Comparison of ENCODE assay signal across 9 cellular contexts in the genomic region with DNA sequence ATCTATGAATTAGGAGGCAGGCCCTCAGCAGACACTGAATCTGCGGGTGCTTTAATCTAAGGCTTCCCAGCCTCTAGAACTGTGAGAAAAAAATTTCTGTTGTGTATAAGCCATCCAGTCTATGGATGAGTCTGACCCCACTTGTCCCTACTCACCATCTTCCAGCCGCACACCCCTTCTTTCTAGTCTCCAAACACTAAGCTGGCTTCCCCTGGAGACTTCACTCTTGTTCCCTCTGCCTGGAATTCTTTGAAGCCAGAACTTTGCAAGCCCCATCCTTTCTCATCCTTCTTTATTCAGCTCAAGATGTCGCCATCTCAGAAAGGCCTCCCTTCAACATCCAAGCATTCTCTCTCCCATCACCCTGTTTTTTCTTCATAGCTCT. TPM values are rescaled to one million over a fixed set of nuclear protein-coding genes. Genes with fewer than 3 reads are reported as not detected.
DNase-seq lines count a peak whose midpoint lies in the region; FAIRE-seq and TF ChIP-seq lines count a peak whose summit lies in the region.
"Had no signal": no experiment of that assay in that cellular context is flagged by ENCODE, and none has a peak within 500 bp of the region (broad histone marks: within the 10 kb centered on the region; RNA-seq: fewer than 3 reads in every experiment).

No MANE protein-coding gene starts in this region.

- H3K4me3 ChIP-seq in HL-60 (replicated peaks; ENCODE audit: insufficient read depth, low read length): peak overlapping the region; percentile 100
- peak overlapping the region; percentile 93 for H3K4me3 ChIP-seq in WI38 (ENCODE audit: low read depth, low read length)
- peak overlapping the region; percentile 77 to 87 for H3K4me3 ChIP-seq in right atrium auricular region
- peak overlapping the region; percentile 40 to 61 for H3K4me3 ChIP-seq in small intestine (ENCODE audit: low read depth in 1 of 2, low read length in 2 of 2)

- H3K4me1 ChIP-seq in right atrium auricular region (peaks cover 0 to 23% of the 10 kb centered on the region in 2 donors), small intestine (ENCODE audit: control insufficient read depth in 2 of 2, insufficient read depth in 1 of 2, low read depth in 1 of 2, low read length in 1 of 2) (peaks cover 0 to 4% of the 10 kb centered on the region in 2 donors)

- FAIRE-seq in small intestine (lab: Jason Lieb, UNC) (no peak), D721Med (lab: Jason Lieb, UNC) (no peak)

- DNase-seq in HL-60 (ENCODE audit: low read depth in 1 of 2, low spot score in 1 of 2) (no peak), right atrium auricular region (ENCODE audit: low spot score) (no peak), small intestine (no peak), D721Med (ENCODE audit: insufficient read length, low spot score) (no peak)
- no peak for DNase-seq in activated CD4-positive, CD25-positive, alpha-beta regulatory T cell treated with anti-CD3 and anti-CD28 coated beads, Interleukin-2, amount 50 U/mL, for 72 hours
- DNase-seq in activated effector memory CD4-positive, alpha-beta T cell treated with Interleukin-2 at 50 U/mL for 16 hours: no peak

- H3K27me3 ChIP-seq in HL-60 (ENCODE audit: insufficient read depth, poor library complexity, severe bottlenecking) (no peaks in the 10 kb centered on the region), right atrium auricular region (no peaks in the 10 kb centered on the region), small intestine (ENCODE audit: control insufficient read depth in 2 of 2, insufficient read depth in 2 of 2, low read length in 2 of 2) (no peaks in the 10 kb centered on the region)

- no peak for TF ChIP-seq CTCF in HL-60 (IDR thresholded peaks at IDR 0.05; ENCODE audit: insufficient read depth, low read length)
- TF ChIP-seq CTCF in WI38 (IDR thresholded peaks at IDR 0.05; ENCODE audit: low read depth, low read length): no peak
- no peak for TF ChIP-seq CTCF in right atrium auricular region (IDR thresholded peaks at IDR 0.05)
- TF ChIP-seq CTCF in D721Med (IDR thresholded peaks at IDR 0.05; ENCODE audit: insufficient read depth, missing control alignments): no peak

- H3K36me3 ChIP-seq in right atrium auricular region (no peaks in the 10 kb centered on the region), small intestine (ENCODE audit: control insufficient read depth in 2 of 2, insufficient read depth in 2 of 2, low read length in 2 of 2) (no peaks in the 10 kb centered on the region)

- H3K9me3 ChIP-seq in right atrium auricular region: no peaks in the 10 kb centered on the region
- H3K9me3 ChIP-seq in small intestine (ENCODE audit: control insufficient read depth, low read depth): no peaks in the 10 kb centered on the region

- H3K27ac ChIP-seq in HL-60 (replicated peaks) (peak overlapping the region; percentile 88), right atrium auricular region (peak overlapping the region; percentile 78 to 80), small intestine (ENCODE audit: low read depth in 1 of 2, low read length in 1 of 2) (peak overlapping the region; percentile 78 to 87)

- 16 to 29% (median 22%) methylated on average over 3 of the region's 3 CpGs for WGBS in small intestine, 3 donors

RNA-seq across cellular contexts. Expression of gene NUP93, which starts 0.6 kb away (rescaled TPM):
- 10 to 100 TPM; 18.1 to 19.8 TPM for total RNA-seq in right atrium auricular region
- 10 to 100 TPM; 14.1 to 32.1 (median 16.8) TPM for polyA plus RNA-seq in small intestine

RNA-seq across cellular contexts. Expression of gene MT1X, which starts 47.1 kb away (rescaled TPM):
- total RNA-seq in right atrium auricular region: 100 to 1,000 TPM; 193 to 287 TPM
- polyA plus RNA-seq in small intestine: 100 to 1,000 TPM in 2 of 3 donors, 10 to 100 TPM in 1; 93.7 to 776 (median 137) TPM

RNA-seq across cellular contexts. Expression of gene MT1H, which starts 59.7 kb away (rescaled TPM):
- total RNA-seq in right atrium auricular region: not detected
- polyA plus RNA-seq in small intestine: 10 to 100 TPM in 2 of 3 donors, 1 to 10 TPM in 1; 3.6 to 73.8 (median 51.9) TPM
- total RNA-seq: myocyte, NCI-H460 had no signal
